ENCODE assay signal across 11 cellular contexts in the genomic region with DNA sequence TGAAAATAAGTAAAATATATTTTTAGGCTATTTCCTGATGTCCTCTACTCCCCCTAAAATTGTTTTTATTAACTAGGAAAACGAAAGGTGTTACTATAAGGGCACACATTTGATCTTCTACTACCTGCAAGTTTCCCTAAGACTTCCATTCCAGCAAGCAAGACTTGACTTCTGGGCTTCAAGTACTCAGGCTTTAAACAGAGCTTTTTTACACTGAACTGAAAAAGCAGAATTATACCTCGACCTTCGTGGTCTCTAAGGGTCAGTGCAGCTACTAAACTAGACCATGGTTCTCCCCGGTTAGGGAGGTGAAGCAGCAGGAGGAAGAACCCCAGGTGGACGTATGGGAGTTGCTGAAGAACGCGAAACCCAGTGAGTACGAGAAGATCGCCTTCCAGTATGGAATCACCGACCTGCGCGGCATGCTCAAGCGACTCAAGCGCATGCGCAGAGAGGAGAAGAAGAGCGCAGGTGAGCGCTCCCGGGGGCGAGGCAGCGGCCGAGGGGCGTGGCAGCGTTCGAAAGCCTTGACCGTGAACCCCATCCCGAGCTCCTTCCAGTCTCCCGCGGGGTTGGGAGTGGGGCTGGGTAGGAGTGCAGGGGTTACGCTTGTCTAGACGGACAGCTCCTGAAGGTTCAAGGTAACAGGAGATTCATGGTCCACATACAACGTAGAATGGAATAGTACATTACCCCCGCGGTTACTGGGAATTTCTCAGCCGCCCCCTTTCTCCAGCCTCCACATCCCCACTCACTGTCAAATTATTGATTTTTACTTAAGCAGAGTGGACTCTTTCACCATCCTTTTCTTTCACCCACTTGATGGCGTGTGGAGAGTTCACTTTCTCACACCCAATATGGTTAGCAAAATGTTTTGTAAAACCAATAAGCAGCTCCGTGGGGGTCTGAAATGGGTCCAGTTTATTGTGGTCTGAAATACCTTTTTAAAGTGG. TPM values are rescaled to one million over a fixed set of nuclear protein-coding genes. Genes with fewer than 3 reads are reported as not detected.
DNase-seq lines count a peak whose midpoint lies in the region; ATAC-seq and TF ChIP-seq lines count a peak whose summit lies in the region.
"Had no signal": no experiment of that assay in that cellular context is flagged by ENCODE, and none has a peak within 500 bp of the region (broad histone marks: within the 10 kb centered on the region; RNA-seq: fewer than 3 reads in every experiment).

No MANE protein-coding gene starts in this region.

- peak; percentile 63 for ATAC-seq in left lobe of liver
- ATAC-seq in HG03039 (IDR thresholded peaks at IDR 0.05; ENCODE audit: unreplicated experiment) = no peak
- ATAC-seq in GM21447 (IDR thresholded peaks at IDR 0.05; ENCODE audit: unreplicated experiment) = no peak

- no peak for TF ChIP-seq CTCF in brain (conservative IDR thresholded peaks at IDR 0.05)

- H3K9me3 Mint-ChIP-seq in activated CD4-positive, alpha-beta T cell treated with anti-CD3 and anti-CD28 coated beads, Interleukin-2, amount 10 ng/mL, durations not matched to agents 7 days and 5 days = no peaks in the 10 kb centered on the region
- H3K9me3 Mint-ChIP-seq in brain (no peaks in the 10 kb centered on the region), immature natural killer cell (no peaks in the 10 kb centered on the region)
- no peaks in the 10 kb centered on the region for H3K9me3 Mint-ChIP-seq in stimulated activated naive CD8-positive, alpha-beta T cell treated with anti-CD3 and anti-CD28 coated beads, Interleukin-15, Interleukin-2, amounts not matched to agents 100 ng/mL and 50 ng/mL, for 24 hours
- H3K9me3 Mint-ChIP-seq: activated CD4-positive, alpha-beta memory T cell treated with anti-CD3 and anti-CD28 coated beads for 36 hours had no signal

- POLR2A ChIA-PET in activated CD4-positive, alpha-beta T cell treated with anti-CD3 and anti-CD28 coated beads, Interleukin-2, amount 10 ng/mL, durations not matched to agents 7 days and 5 days (lab: Charles Lee) = no interaction called here

- peaks cover 4% of the 10 kb centered on the region for H3K4me1 Mint-ChIP-seq in activated CD4-positive, alpha-beta T cell treated with anti-CD3 and anti-CD28 coated beads, Interleukin-2, amount 10 ng/mL, durations not matched to agents 7 days and 5 days
- H3K4me1 Mint-ChIP-seq in brain = peaks cover 10% of the 10 kb centered on the region
- no peaks in the 10 kb centered on the region for H3K4me1 Mint-ChIP-seq in stimulated activated naive CD8-positive, alpha-beta T cell treated with anti-CD3 and anti-CD28 coated beads, Interleukin-15, Interleukin-2, amounts not matched to agents 100 ng/mL and 50 ng/mL, for 24 hours (ENCODE audit: low read depth)
- H3K4me1 Mint-ChIP-seq in immature natural killer cell = peaks cover 2 to 6% of the 10 kb centered on the region in 2 donors

- H3K27ac Mint-ChIP-seq in activated CD4-positive, alpha-beta T cell treated with anti-CD3 and anti-CD28 coated beads, Interleukin-2, amount 10 ng/mL, durations not matched to agents 7 days and 5 days = no peak overlapping the region
- H3K27ac Mint-ChIP-seq in brain (no peak overlapping the region), immature natural killer cell (no peak overlapping the region)
- no peak overlapping the region for H3K27ac Mint-ChIP-seq in stimulated activated naive CD8-positive, alpha-beta T cell treated with anti-CD3 and anti-CD28 coated beads, Interleukin-15, Interleukin-2, amounts not matched to agents 100 ng/mL and 50 ng/mL, for 24 hours
- H3K27ac Mint-ChIP-seq: activated CD4-positive, alpha-beta memory T cell treated with anti-CD3 and anti-CD28 coated beads for 36 hours had no signal

- CTCF ChIA-PET in activated CD4-positive, alpha-beta T cell treated with anti-CD3 and anti-CD28 coated beads, Interleukin-2, amount 10 ng/mL, durations not matched to agents 7 days and 5 days (lab: Charles Lee) = no interaction called here

- H3K4me3 Mint-ChIP-seq in activated CD4-positive, alpha-beta T cell treated with anti-CD3 and anti-CD28 coated beads, Interleukin-2, amount 10 ng/mL, durations not matched to agents 7 days and 5 days = peak overlapping the region; percentile 1
- H3K4me3 Mint-ChIP-seq in brain = peak overlapping the region; percentile 66 to 80 (median 80)
- H3K4me3 Mint-ChIP-seq in stimulated activated naive CD8-positive, alpha-beta T cell treated with anti-CD3 and anti-CD28 coated beads, Interleukin-15, Interleukin-2, amounts not matched to agents 100 ng/mL and 50 ng/mL, for 24 hours = peak overlapping the region; percentile 14
- peak overlapping the region in 2 of 5 donors; percentile 24 to 57 for H3K4me3 Mint-ChIP-seq in immature natural killer cell
- H3K4me3 Mint-ChIP-seq: activated CD4-positive, alpha-beta memory T cell treated with anti-CD3 and anti-CD28 coated beads for 36 hours had no signal

- no peak for DNase-seq in activated CD4-positive, alpha-beta T cell treated with anti-CD3 and anti-CD28 coated beads, Interleukin-2, amount 10 ng/mL, durations not matched to agents 7 days and 5 days
- no peak for DNase-seq in activated CD4-positive, alpha-beta T cell treated with anti-CD3 and anti-CD28 coated beads, Interleukin-2, amount 50 U/mL, for 48 hours
- DNase-seq in left lobe of liver (ENCODE audit: low spot score) (no peak), immature natural killer cell (no peak)
- DNase-seq: activated CD4-positive, alpha-beta memory T cell treated with anti-CD3 and anti-CD28 coated beads for 36 hours; hippocampal formation had no signal

- no peaks in the 10 kb centered on the region for H3K36me3 Mint-ChIP-seq in activated CD4-positive, alpha-beta T cell treated with anti-CD3 and anti-CD28 coated beads, Interleukin-2, amount 10 ng/mL, durations not matched to agents 7 days and 5 days (ENCODE audit: low read depth)
- no peaks in the 10 kb centered on the region for H3K36me3 Mint-ChIP-seq in brain
- no peaks in the 10 kb centered on the region for H3K36me3 Mint-ChIP-seq in stimulated activated naive CD8-positive, alpha-beta T cell treated with anti-CD3 and anti-CD28 coated beads, Interleukin-15, Interleukin-2, amounts not matched to agents 100 ng/mL and 50 ng/mL, for 24 hours (ENCODE audit: low read depth)
- no peaks in the 10 kb centered on the region for H3K36me3 Mint-ChIP-seq in immature natural killer cell
- H3K36me3 Mint-ChIP-seq: activated CD4-positive, alpha-beta memory T cell treated with anti-CD3 and anti-CD28 coated beads for 36 hours had no signal

- H3K27me3 Mint-ChIP-seq in activated CD4-positive, alpha-beta T cell treated with anti-CD3 and anti-CD28 coated beads, Interleukin-2, amount 10 ng/mL, durations not matched to agents 7 days and 5 days = peaks cover 32% of the 10 kb centered on the region
- H3K27me3 Mint-ChIP-seq in brain = peaks cover 25% of the 10 kb centered on the region
- peaks cover 31% of the 10 kb centered on the region for H3K27me3 Mint-ChIP-seq in stimulated activated naive CD8-positive, alpha-beta T cell treated with anti-CD3 and anti-CD28 coated beads, Interleukin-15, Interleukin-2, amounts not matched to agents 100 ng/mL and 50 ng/mL, for 24 hours
- H3K27me3 Mint-ChIP-seq in immature natural killer cell (ENCODE audit: low read depth in 3 of 3) = peaks cover 1 to 16% (median 6%) of the 10 kb centered on the region in 3 donors

RNA-seq across cellular contexts. Expression of a gene that starts 47.6 kb away (rescaled TPM):
- not detected for total RNA-seq in activated CD4-positive, alpha-beta T cell treated with anti-CD3 and anti-CD28 coated beads, Interleukin-2, amount 10 ng/mL, durations not matched to agents 7 days and 5 days
- polyA plus RNA-seq in brain (ENCODE audit: insufficient read depth, low read depth, low replicate concordance) = 12.0 TPM
- total RNA-seq in left lobe of liver = not detected
- polyA plus RNA-seq in immature natural killer cell = not detected
- total RNA-seq: activated CD4-positive, alpha-beta memory T cell treated with anti-CD3 and anti-CD28 coated beads for 36 hours had no signal
- polyA plus RNA-seq: BJ had no signal

RNA-seq across cellular contexts. Expression of a gene that starts 55.0 kb away (rescaled TPM):
- 10 to 100 TPM in 1 of 2 experiments, 1 to 10 TPM in 1; 9.5 to 11.8 TPM for total RNA-seq in activated CD4-positive, alpha-beta T cell treated with anti-CD3 and anti-CD28 coated beads, Interleukin-2, amount 10 ng/mL, durations not matched to agents 7 days and 5 days
- polyA plus RNA-seq in brain (ENCODE audit: insufficient read depth, low read depth, low replicate concordance) = 18.4 TPM
- 78.3 TPM for total RNA-seq in left lobe of liver
- polyA plus RNA-seq in immature natural killer cell = 10 to 100 TPM; 13.1 to 28.5 (median 17.2) TPM
